Comparison of ENCODE assay signal across 21 cellular contexts in genomic region chr1:219585837-219586465, GRCh38. TPM values are rescaled to one million over a fixed set of nuclear protein-coding genes. Genes with fewer than 3 reads are reported as not detected.
"Had no signal": no experiment of that assay in that cellular context is flagged by ENCODE, and none has a peak within 500 bp of the region (broad histone marks: within the 10 kb centered on the region; RNA-seq: fewer than 3 reads in every experiment).

No MANE protein-coding gene starts in this region.

- H3K36me3 Mint-ChIP-seq: activated CD8-positive, alpha-beta memory T cell treated with anti-CD3 and anti-CD28 coated beads, Interleukin-2, amount 10 ng/mL, durations not matched to agents 7 days and 5 days; activated naive CD4-positive, alpha-beta T cell treated with anti-CD3 and anti-CD28 coated beads, Interleukin-2, amount 10 ng/mL, durations not matched to agents 7 days and 5 days; naive thymus-derived CD8-positive, alpha-beta T cell had no signal

- H3K4me1 Mint-ChIP-seq: activated CD8-positive, alpha-beta memory T cell treated with anti-CD3 and anti-CD28 coated beads, Interleukin-2, amount 10 ng/mL, durations not matched to agents 7 days and 5 days; activated naive CD4-positive, alpha-beta T cell treated with anti-CD3 and anti-CD28 coated beads, Interleukin-2, amount 10 ng/mL, durations not matched to agents 7 days and 5 days; naive thymus-derived CD8-positive, alpha-beta T cell had no signal

- H3K4me3 Mint-ChIP-seq: activated CD8-positive, alpha-beta memory T cell treated with anti-CD3 and anti-CD28 coated beads, Interleukin-2, amount 10 ng/mL, durations not matched to agents 7 days and 5 days; activated naive CD4-positive, alpha-beta T cell treated with anti-CD3 and anti-CD28 coated beads, Interleukin-2, amount 10 ng/mL, durations not matched to agents 7 days and 5 days; naive thymus-derived CD8-positive, alpha-beta T cell had no signal

- H3K36me3 ChIP-seq: cardiac muscle cell, esophagus squamous epithelium, right atrium auricular region, transverse colon had no signal

- H3K27me3 ChIP-seq: cardiac muscle cell, esophagus squamous epithelium, right atrium auricular region, transverse colon had no signal

- H3K9me3 ChIP-seq: esophagus squamous epithelium, mucosa of descending colon, transverse colon had no signal

- H3K27ac Mint-ChIP-seq: activated CD8-positive, alpha-beta memory T cell treated with anti-CD3 and anti-CD28 coated beads, Interleukin-2, amount 10 ng/mL, durations not matched to agents 7 days and 5 days; activated naive CD4-positive, alpha-beta T cell treated with anti-CD3 and anti-CD28 coated beads, Interleukin-2, amount 10 ng/mL, durations not matched to agents 7 days and 5 days; activated T-helper 2 cell treated with anti-CD3 and anti-CD28 coated beads, Interferon-gamma antibody, Interleukin-2, Interleukin-4, amounts not matched to agents 10 μg/mL and 5 μg/mL and 100 μg/mL, durations not matched to agents 14 hours and 24 hours and 36 hours; naive thymus-derived CD8-positive, alpha-beta T cell had no signal

- H3K4me3 ChIP-seq: cardiac muscle cell, esophagus squamous epithelium, mucosa of descending colon, right atrium auricular region, skin epidermis, transverse colon had no signal

- DNase-seq: activated CD4-positive, alpha-beta T cell treated with anti-CD3 and anti-CD28 coated beads, Interleukin-2, amount 50 U/mL, for 48 hours; activated CD4-positive, CD25-positive, alpha-beta regulatory T cell treated with anti-CD3 and anti-CD28 coated beads, Interleukin-2, amount 50 U/mL, for 72 hours; activated CD8-positive, alpha-beta memory T cell treated with anti-CD3 and anti-CD28 coated beads, Interleukin-2, amount 10 ng/mL, durations not matched to agents 7 days and 5 days; activated naive CD4-positive, alpha-beta T cell treated with anti-CD3 and anti-CD28 coated beads, Interleukin-2, amount 10 ng/mL, durations not matched to agents 7 days and 5 days; activated T-cell treated with anti-CD3 and anti-CD28 coated beads, Interleukin-2, amount 50 U/mL, for 1 hour; esophagus squamous epithelium; hippocampal formation; mucosa of descending colon; naive thymus-derived CD8-positive, alpha-beta T cell; nucleus accumbens; stimulated activated CD4-positive, alpha-beta T cell treated with anti-CD3 and anti-CD28 coated beads, Interleukin-4, amount 100 ng/mL, for 24 hours; stimulated activated naive CD4-positive, alpha-beta T cell treated with Interleukin-2 at 50 U/mL for 16 hours; substantia nigra; transverse colon had no signal

- ATAC-seq: activated CD8-positive, alpha-beta memory T cell treated with anti-CD3 and anti-CD28 coated beads, Interleukin-2, amount 10 ng/mL, durations not matched to agents 7 days and 5 days; left lobe of liver; mucosa of descending colon; naive thymus-derived CD8-positive, alpha-beta T cell had no signal

- H3K4me1 ChIP-seq: transverse colon had no signal

- H3K27ac ChIP-seq: cardiac muscle cell, right atrium auricular region, transverse colon had no signal

- H3K9me3 Mint-ChIP-seq: activated T-helper 2 cell treated with anti-CD3 and anti-CD28 coated beads, Interferon-gamma antibody, Interleukin-2, Interleukin-4, amounts not matched to agents 10 μg/mL and 5 μg/mL and 100 μg/mL, durations not matched to agents 14 hours and 24 hours and 36 hours had no signal

- H3K27me3 Mint-ChIP-seq: activated CD8-positive, alpha-beta memory T cell treated with anti-CD3 and anti-CD28 coated beads, Interleukin-2, amount 10 ng/mL, durations not matched to agents 7 days and 5 days; activated naive CD4-positive, alpha-beta T cell treated with anti-CD3 and anti-CD28 coated beads, Interleukin-2, amount 10 ng/mL, durations not matched to agents 7 days and 5 days had no signal

RNA-seq across cellular contexts. Expression of gene ZC3H11B, which starts 27.0 kb away (rescaled TPM):
- total RNA-seq: activated CD8-positive, alpha-beta memory T cell treated with anti-CD3 and anti-CD28 coated beads, Interleukin-2, amount 10 ng/mL, durations not matched to agents 7 days and 5 days; activated T-helper 2 cell treated with anti-CD3 and anti-CD28 coated beads, Interferon-gamma antibody, Interleukin-2, Interleukin-4, amounts not matched to agents 10 μg/mL and 5 μg/mL and 100 μg/mL, durations not matched to agents 14 hours and 24 hours and 36 hours; esophagus squamous epithelium; fibroblast of villous mesenchyme; left lobe of liver; mucosa of descending colon; posterior vena cava; right atrium auricular region; transverse colon had no signal
- polyA plus RNA-seq: naive thymus-derived CD8-positive, alpha-beta T cell had no signal
